ENCODE assay signal across 26 cellular contexts in the genomic region with DNA sequence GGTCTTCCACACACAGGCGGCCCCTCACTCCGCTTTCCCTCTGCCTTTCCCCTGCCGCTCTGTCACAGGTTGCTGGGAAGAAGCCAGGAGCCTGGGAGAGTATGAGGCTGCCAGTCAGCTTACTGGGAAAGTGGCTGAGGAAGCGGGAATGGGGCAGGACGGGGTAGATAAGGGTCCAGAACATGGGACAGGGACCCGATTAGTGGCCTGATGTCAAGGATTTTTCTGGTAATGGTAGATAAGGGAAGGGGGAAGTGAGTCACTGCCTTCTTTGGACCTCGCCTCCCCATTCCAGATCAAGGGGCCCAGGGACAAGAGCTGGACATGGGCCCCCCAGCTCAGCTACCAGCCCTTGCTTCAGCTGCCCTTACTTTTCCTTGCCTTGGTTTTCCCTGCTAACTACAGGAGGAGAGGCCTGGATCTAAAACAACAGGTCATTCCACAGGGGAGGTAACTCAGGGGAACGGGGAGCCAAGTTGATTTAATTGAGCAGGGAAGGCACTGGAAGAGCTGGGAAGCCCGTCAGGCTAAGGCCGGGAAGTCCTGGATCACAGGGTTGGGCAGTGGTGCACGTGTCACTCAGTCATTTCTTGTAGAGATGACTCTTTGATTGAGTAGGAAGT. TPM values are rescaled to one million over a fixed set of nuclear protein-coding genes. Genes with fewer than 3 reads are reported as not detected.
DNase-seq lines count a peak whose midpoint lies in the region; ATAC-seq and FAIRE-seq lines count a peak whose summit lies in the region.
"Had no signal": no experiment of that assay in that cellular context is flagged by ENCODE, and none has a peak within 500 bp of the region (broad histone marks: within the 10 kb centered on the region; RNA-seq: fewer than 3 reads in every experiment).

No MANE protein-coding gene starts in this region.

- intact Hi-C loops in naive thymus-derived CD4-positive, alpha-beta T cell (cut with micrococcal nuclease) = no loop called here

- 78 to 81% (median 79%) methylated on average over 11 of the region's 11 CpGs for WGBS in small intestine, 3 donors

- no peak for ATAC-seq in activated naive CD8-positive, alpha-beta T cell treated with anti-CD3 and anti-CD28 coated beads, Interleukin-2, amount 10 ng/mL, durations not matched to agents 7 days and 5 days (ENCODE audit: low read depth)
- no peak for ATAC-seq in naive B cell (ENCODE audit: low read depth in 2 of 2)
- no peak for ATAC-seq in naive thymus-derived CD4-positive, alpha-beta T cell
- ATAC-seq: activated T-cell treated with anti-CD3 and anti-CD28 coated beads, Interleukin-2, amount 50 U/mL, for 72 hours; GM12878; left colon; PC-3 had no signal

- peaks cover 11% of the 10 kb centered on the region for H3K9me3 Mint-ChIP-seq in activated naive CD8-positive, alpha-beta T cell treated with anti-CD3 and anti-CD28 coated beads, Interleukin-2, amount 10 ng/mL, durations not matched to agents 7 days and 5 days
- peaks cover 10% of the 10 kb centered on the region for H3K9me3 Mint-ChIP-seq in activated naive CD8-positive, alpha-beta T cell treated with anti-CD3 and anti-CD28 coated beads for 36 hours
- H3K9me3 Mint-ChIP-seq in naive B cell = peaks cover 0 to 6% (median 0%) of the 10 kb centered on the region in 7 donors
- H3K9me3 Mint-ChIP-seq in naive thymus-derived CD4-positive, alpha-beta T cell = peaks cover 0 to 17% (median 3%) of the 10 kb centered on the region in 11 donors

- no peaks in the 10 kb centered on the region for H3K36me3 ChIP-seq in small intestine (ENCODE audit: control insufficient read depth in 2 of 2, insufficient read depth in 2 of 2, low read length in 2 of 2)
- H3K36me3 ChIP-seq in naive thymus-derived CD4-positive, alpha-beta T cell (ENCODE audit: control insufficient read depth in 2 of 3, insufficient read depth in 3 of 3, low read length in 3 of 3) = no peaks in the 10 kb centered on the region
- H3K36me3 ChIP-seq: BE2C had no signal

- no peak overlapping the region for H3K27ac ChIP-seq in small intestine (ENCODE audit: low read depth in 1 of 2, low read length in 1 of 2)
- no peak overlapping the region for H3K27ac ChIP-seq in naive thymus-derived CD4-positive, alpha-beta T cell (ENCODE audit: low read depth, low read length)

- no peak for FAIRE-seq in small intestine (lab: Jason Lieb, UNC)
- FAIRE-seq: colon, GM12878 had no signal

- no peaks in the 10 kb centered on the region for H3K27me3 ChIP-seq in small intestine (ENCODE audit: control insufficient read depth in 2 of 2, insufficient read depth in 2 of 2, low read length in 2 of 2)
- no peaks in the 10 kb centered on the region for H3K27me3 ChIP-seq in naive thymus-derived CD4-positive, alpha-beta T cell (ENCODE audit: control insufficient read depth in 2 of 2, insufficient read depth in 2 of 2, low read length in 2 of 2)
- H3K27me3 ChIP-seq: BE2C had no signal

- no peaks in the 10 kb centered on the region for H3K9me3 ChIP-seq in small intestine (ENCODE audit: control insufficient read depth, low read depth)
- peaks cover 0 to 3% (median 0%) of the 10 kb centered on the region in 3 experiments for H3K9me3 ChIP-seq in naive thymus-derived CD4-positive, alpha-beta T cell (ENCODE audit: control insufficient read depth in 2 of 3, low read length in 3 of 3)

- peaks cover 3% of the 10 kb centered on the region for H3K27me3 Mint-ChIP-seq in activated naive CD8-positive, alpha-beta T cell treated with anti-CD3 and anti-CD28 coated beads, Interleukin-2, amount 10 ng/mL, durations not matched to agents 7 days and 5 days
- H3K27me3 Mint-ChIP-seq in activated naive CD8-positive, alpha-beta T cell treated with anti-CD3 and anti-CD28 coated beads for 36 hours = no peaks in the 10 kb centered on the region
- no peaks in the 10 kb centered on the region for H3K27me3 Mint-ChIP-seq in naive B cell
- H3K27me3 Mint-ChIP-seq in naive thymus-derived CD4-positive, alpha-beta T cell = peaks cover 0 to 15% (median 0%) of the 10 kb centered on the region in 5 donors
- H3K27me3 Mint-ChIP-seq: activated naive CD8-positive, alpha-beta T cell had no signal

- H3K27ac Mint-ChIP-seq in activated naive CD8-positive, alpha-beta T cell treated with anti-CD3 and anti-CD28 coated beads, Interleukin-2, amount 10 ng/mL, durations not matched to agents 7 days and 5 days = peak overlapping the region; percentile 18
- no peak overlapping the region for H3K27ac Mint-ChIP-seq in activated naive CD8-positive, alpha-beta T cell treated with anti-CD3 and anti-CD28 coated beads for 36 hours
- H3K27ac Mint-ChIP-seq in naive B cell = peak overlapping the region in 5 of 6 donors; percentile 14 to 98 (median 79)
- H3K27ac Mint-ChIP-seq in naive thymus-derived CD4-positive, alpha-beta T cell = peak overlapping the region in 1 of 9 donors; percentile 65
- H3K27ac Mint-ChIP-seq: activated naive CD8-positive, alpha-beta T cell; activated T-cell treated with anti-CD3 and anti-CD28 coated beads, Interleukin-2, amount 50 U/mL, for 72 hours; T-helper 1 cell treated with Interleukin-12 subunit alpha and Interleukin-12 subunit beta and Interleukin-4 antibody, amounts not matched to agents 30 μg/mL and 1 μg/mL, for 36 hours; type B pancreatic cell had no signal

- H3K36me3 Mint-ChIP-seq in activated naive CD8-positive, alpha-beta T cell treated with anti-CD3 and anti-CD28 coated beads, Interleukin-2, amount 10 ng/mL, durations not matched to agents 7 days and 5 days = peaks cover 16% of the 10 kb centered on the region
- H3K36me3 Mint-ChIP-seq in activated naive CD8-positive, alpha-beta T cell treated with anti-CD3 and anti-CD28 coated beads for 36 hours = peaks cover 13% of the 10 kb centered on the region
- no peaks in the 10 kb centered on the region for H3K36me3 Mint-ChIP-seq in naive B cell
- peaks cover 3 to 19% (median 12%) of the 10 kb centered on the region in 5 donors for H3K36me3 Mint-ChIP-seq in naive thymus-derived CD4-positive, alpha-beta T cell

- DNase-seq in activated naive CD8-positive, alpha-beta T cell treated with anti-CD3 and anti-CD28 coated beads, Interleukin-2, amount 10 ng/mL, durations not matched to agents 7 days and 5 days = no peak
- no peak for DNase-seq in activated naive CD8-positive, alpha-beta T cell treated with anti-CD3 and anti-CD28 coated beads for 36 hours
- DNase-seq in dermis blood vessel endothelial cell = peak; percentile 66
- DNase-seq in naive B cell = no peak
- no peak for DNase-seq in DMS79 treated with DMSO at 0.1 percent for 48 hours (lab: John Stamatoyannopoulos, UW)
- no peak for DNase-seq in stimulated activated CD4-positive, alpha-beta T cell treated with anti-CD3 and anti-CD28 coated beads, Interleukin-4, amount 100 ng/mL, for 4 hours
- DNase-seq in small intestine = no peak
- no peak for DNase-seq in naive thymus-derived CD4-positive, alpha-beta T cell
- DNase-seq: activated CD4-positive, CD25-positive, alpha-beta regulatory T cell; activated CD8-positive, alpha-beta memory T cell treated with anti-CD3 and anti-CD28 coated beads for 24 hours; activated T-cell treated with anti-CD3 and anti-CD28 coated beads, Interleukin-2, amount 50 U/mL, for 72 hours; BE2C; foreskin melanocyte; left colon; NCI-H146; NCI-H774; PC-3; SHP77 treated with DMSO at 0.1 percent for 48 hours; stimulated activated naive CD4-positive, alpha-beta T cell had no signal

- H3K4me1 Mint-ChIP-seq in activated naive CD8-positive, alpha-beta T cell treated with anti-CD3 and anti-CD28 coated beads, Interleukin-2, amount 10 ng/mL, durations not matched to agents 7 days and 5 days = peaks cover 23% of the 10 kb centered on the region
- H3K4me1 Mint-ChIP-seq in activated naive CD8-positive, alpha-beta T cell treated with anti-CD3 and anti-CD28 coated beads for 36 hours = peaks cover 26% of the 10 kb centered on the region
- peaks cover 65 to 85% (median 67%) of the 10 kb centered on the region in 3 donors for H3K4me1 Mint-ChIP-seq in naive B cell
- H3K4me1 Mint-ChIP-seq in naive thymus-derived CD4-positive, alpha-beta T cell = peaks cover 8 to 29% (median 20%) of the 10 kb centered on the region in 7 donors

- H3K4me1 ChIP-seq in small intestine (ENCODE audit: control insufficient read depth in 2 of 2, insufficient read depth in 1 of 2, low read depth in 1 of 2, low read length in 1 of 2) = peaks cover 0 to 4% of the 10 kb centered on the region in 2 donors
- peaks cover 0 to 8% of the 10 kb centered on the region in 2 donors for H3K4me1 ChIP-seq in naive thymus-derived CD4-positive, alpha-beta T cell (ENCODE audit: control insufficient read depth in 2 of 2, insufficient read depth in 2 of 2, low read length in 2 of 2)

- no peak overlapping the region for H3K4me3 ChIP-seq in small intestine (ENCODE audit: low read depth in 1 of 2, low read length in 2 of 2)
- H3K4me3 ChIP-seq in naive thymus-derived CD4-positive, alpha-beta T cell (ENCODE audit: low read length) = no peak overlapping the region
- H3K4me3 ChIP-seq: GM12878 had no signal

- CTCF ChIA-PET in naive thymus-derived CD4-positive, alpha-beta T cell (lab: Charles Lee) = no interaction called here

- POLR2A ChIA-PET in activated naive CD8-positive, alpha-beta T cell treated with anti-CD3 and anti-CD28 coated beads, Interleukin-2, amount 10 ng/mL, durations not matched to agents 7 days and 5 days (lab: Charles Lee) = no interaction called here
- POLR2A ChIA-PET in naive thymus-derived CD4-positive, alpha-beta T cell (lab: Charles Lee) = no interaction called here

- H3K4me3 Mint-ChIP-seq in activated naive CD8-positive, alpha-beta T cell treated with anti-CD3 and anti-CD28 coated beads, Interleukin-2, amount 10 ng/mL, durations not matched to agents 7 days and 5 days = no peak overlapping the region
- no peak overlapping the region for H3K4me3 Mint-ChIP-seq in activated naive CD8-positive, alpha-beta T cell treated with anti-CD3 and anti-CD28 coated beads for 36 hours
- H3K4me3 Mint-ChIP-seq in naive B cell = peak overlapping the region in 4 of 8 donors; percentile 31 to 87 (median 69)
- no peak overlapping the region for H3K4me3 Mint-ChIP-seq in naive thymus-derived CD4-positive, alpha-beta T cell
- H3K4me3 Mint-ChIP-seq: activated naive CD8-positive, alpha-beta T cell; activated T-cell treated with anti-CD3 and anti-CD28 coated beads, Interleukin-2, amount 50 U/mL, for 72 hours; T-helper 1 cell treated with Interleukin-12 subunit alpha and Interleukin-12 subunit beta and Interleukin-4 antibody, amounts not matched to agents 30 μg/mL and 1 μg/mL, for 36 hours; type B pancreatic cell had no signal

RNA-seq across cellular contexts. Expression of gene LPAR5, which starts 3.5 kb away (rescaled TPM):
- total RNA-seq in activated naive CD8-positive, alpha-beta T cell treated with anti-CD3 and anti-CD28 coated beads, Interleukin-2, amount 10 ng/mL, durations not matched to agents 7 days and 5 days = 10 to 100 TPM; 19.4 to 20.9 TPM
- 1 to 10 TPM; 7.3 to 7.9 TPM for total RNA-seq in activated naive CD8-positive, alpha-beta T cell treated with anti-CD3 and anti-CD28 coated beads for 36 hours
- total RNA-seq in dermis blood vessel endothelial cell = not detected in 2 replicates
- 10 to 100 TPM; 25.2 to 69.9 (median 40.1) TPM for polyA plus RNA-seq in naive B cell (ENCODE audit: low read depth in 6 of 6)
- 1 to 10 TPM; 6.2 to 8.8 (median 7.8) TPM for polyA plus RNA-seq in small intestine
- total RNA-seq in naive thymus-derived CD4-positive, alpha-beta T cell = 1 to 10 TPM; 3.3 to 8.3 (median 6.4) TPM
- polyA plus RNA-seq in naive thymus-derived CD4-positive, alpha-beta T cell = 1 to 10 TPM; 6.6 to 6.9 TPM
- total RNA-seq: H7 had no signal

RNA-seq across cellular contexts. Expression of gene ACRBP, which starts 8.0 kb away (rescaled TPM):
- 1 to 10 TPM; 8.0 to 8.8 TPM for total RNA-seq in activated naive CD8-positive, alpha-beta T cell treated with anti-CD3 and anti-CD28 coated beads, Interleukin-2, amount 10 ng/mL, durations not matched to agents 7 days and 5 days
- total RNA-seq in activated naive CD8-positive, alpha-beta T cell treated with anti-CD3 and anti-CD28 coated beads for 36 hours = 1 to 10 TPM in 1 of 2 experiments, under 1 TPM in 1; 0.86 to 1.2 TPM
- 0.42 and 1.5 TPM in 2 replicates for total RNA-seq in dermis blood vessel endothelial cell
- polyA plus RNA-seq in naive B cell (ENCODE audit: low read depth in 6 of 6) (10 to 100 TPM in 1 of 6 donors, 1 to 10 TPM in 5; 3.8 to 11.0 (median 8.9) TPM), small intestine (1 to 10 TPM; 2.6 to 5.9 (median 4.5) TPM)
- 10 to 100 TPM in 2 of 5 experiments, 1 to 10 TPM in 3; 2.3 to 23.0 (median 6.6) TPM for total RNA-seq in naive thymus-derived CD4-positive, alpha-beta T cell
- polyA plus RNA-seq in naive thymus-derived CD4-positive, alpha-beta T cell = 1 to 10 TPM in 1 of 2 donors, under 1 TPM in 1; 0.27 to 1.1 TPM
- total RNA-seq: A172 had no signal

RNA-seq across cellular contexts. Expression of gene ING4, which starts 23.7 kb away (rescaled TPM):
- 10 to 100 TPM; 46.9 to 49.3 TPM for total RNA-seq in activated naive CD8-positive, alpha-beta T cell treated with anti-CD3 and anti-CD28 coated beads, Interleukin-2, amount 10 ng/mL, durations not matched to agents 7 days and 5 days
- 10 to 100 TPM; 10.9 to 11.1 TPM for total RNA-seq in activated naive CD8-positive, alpha-beta T cell treated with anti-CD3 and anti-CD28 coated beads for 36 hours
- 44.0 and 61.1 TPM in 2 replicates for total RNA-seq in dermis blood vessel endothelial cell
- polyA plus RNA-seq in naive B cell (ENCODE audit: low read depth in 6 of 6) (100 to 1,000 TPM in 4 of 6 donors, 10 to 100 TPM in 2; 93.5 to 139 (median 112) TPM), small intestine (10 to 100 TPM; 29.3 to 30.9 (median 30.0) TPM)
- total RNA-seq in naive thymus-derived CD4-positive, alpha-beta T cell = 100 to 1,000 TPM in 1 of 5 experiments, 10 to 100 TPM in 4; 33.1 to 101 (median 39.6) TPM
- polyA plus RNA-seq in naive thymus-derived CD4-positive, alpha-beta T cell = 100 to 1,000 TPM; 103 to 106 TPM

RNA-seq across cellular contexts. Expression of gene CHD4, which starts 32.1 kb away (rescaled TPM):
- total RNA-seq in activated naive CD8-positive, alpha-beta T cell treated with anti-CD3 and anti-CD28 coated beads, Interleukin-2, amount 10 ng/mL, durations not matched to agents 7 days and 5 days = 100 to 1,000 TPM; 273 to 277 TPM
- total RNA-seq in activated naive CD8-positive, alpha-beta T cell treated with anti-CD3 and anti-CD28 coated beads for 36 hours = 100 to 1,000 TPM; 262 to 293 TPM
- 213 and 302 TPM in 2 replicates for total RNA-seq in dermis blood vessel endothelial cell
- polyA plus RNA-seq in naive B cell (ENCODE audit: low read depth in 6 of 6) (10 to 100 TPM; 26.6 to 67.1 (median 44.5) TPM), small intestine (100 to 1,000 TPM in 1 of 3 donors, 10 to 100 TPM in 2; 88.2 to 123 (median 94.8) TPM)
- total RNA-seq in naive thymus-derived CD4-positive, alpha-beta T cell = 100 to 1,000 TPM; 246 to 387 (median 267) TPM
- polyA plus RNA-seq in naive thymus-derived CD4-positive, alpha-beta T cell = 10 to 100 TPM; 41.8 to 91.4 TPM

RNA-seq across cellular contexts. Expression of gene ZNF384, which starts 49.9 kb away (rescaled TPM):
- total RNA-seq in activated naive CD8-positive, alpha-beta T cell treated with anti-CD3 and anti-CD28 coated beads, Interleukin-2, amount 10 ng/mL, durations not matched to agents 7 days and 5 days = 10 to 100 TPM; 79.5 to 88.2 TPM
- 10 to 100 TPM; 60.6 to 61.8 TPM for total RNA-seq in activated naive CD8-positive, alpha-beta T cell treated with anti-CD3 and anti-CD28 coated beads for 36 hours
- total RNA-seq in dermis blood vessel endothelial cell = 12.1 and 15.9 TPM in 2 replicates
- polyA plus RNA-seq in naive B cell (ENCODE audit: low read depth in 6 of 6) (10 to 100 TPM; 13.5 to 39.7 (median 23.2) TPM), small intestine (10 to 100 TPM; 26.2 to 38.2 (median 31.0) TPM)
- 10 to 100 TPM; 62.8 to 98.2 (median 85.4) TPM for total RNA-seq in naive thymus-derived CD4-positive, alpha-beta T cell
- polyA plus RNA-seq in naive thymus-derived CD4-positive, alpha-beta T cell = 10 to 100 TPM; 23.8 to 36.8 TPM
